14 cellular contexts compared by ENCODE assay signal in genomic region chr11:126231725-126232459, GRCh38. TPM values are rescaled to one million over a fixed set of nuclear protein-coding genes. Genes with fewer than 3 reads are reported as not detected.
DNase-seq lines count a peak whose midpoint lies in the region; ATAC-seq, FAIRE-seq and TF ChIP-seq lines count a peak whose summit lies in the region.
"Had no signal": no experiment of that assay in that cellular context is flagged by ENCODE, and none has a peak within 500 bp of the region (broad histone marks: within the 10 kb centered on the region; RNA-seq: fewer than 3 reads in every experiment).

No MANE protein-coding gene starts in this region.

- H3K36me3 ChIP-seq in psoas muscle (ENCODE audit: insufficient read depth in 1 of 2, low read depth in 1 of 2), result peaks cover 3 to 43% of the 10 kb centered on the region in 2 donors

- H3K4me1 ChIP-seq in psoas muscle, result peaks cover 15% of the 10 kb centered on the region

- ATAC-seq in psoas muscle (peak; percentile 42 to 78 (median 58)), GM21381 (IDR thresholded peaks at IDR 0.05; ENCODE audit: unreplicated experiment) (no peak)
- ATAC-seq: activated CD8-positive, alpha-beta T cell treated with anti-CD3 and anti-CD28 coated beads for 36 hours; natural killer cell had no signal

- H3K27me3 Mint-ChIP-seq in activated T-helper 1 cell treated with anti-CD3 and anti-CD28 coated beads, Interleukin-12 subunit alpha, Interleukin-12 subunit beta, Interleukin-2, Interleukin-4 antibody, amounts not matched to agents 30 ng/mL and 10 ng/mL and 1 ng/mL, durations not matched to agents 14 hours and 24 hours and 36 hours (ENCODE audit: insufficient read depth), result no peaks in the 10 kb centered on the region
- H3K27me3 Mint-ChIP-seq: activated CD8-positive, alpha-beta T cell treated with anti-CD3 and anti-CD28 coated beads for 36 hours; central memory CD8-positive, alpha-beta T cell had no signal

- peak; percentile 31 for FAIRE-seq in GM19239 (lab: Jason Lieb, UNC)

- no peak for TF ChIP-seq CTCF in psoas muscle (IDR thresholded peaks at IDR 0.05)

- peaks cover 9% of the 10 kb centered on the region for H3K36me3 Mint-ChIP-seq in activated T-helper 1 cell treated with anti-CD3 and anti-CD28 coated beads, Interleukin-12 subunit alpha, Interleukin-12 subunit beta, Interleukin-2, Interleukin-4 antibody, amounts not matched to agents 30 ng/mL and 10 ng/mL and 1 ng/mL, durations not matched to agents 14 hours and 24 hours and 36 hours (ENCODE audit: low read depth)
- H3K36me3 Mint-ChIP-seq: natural killer cell had no signal

- no peak overlapping the region for H3K4me3 Mint-ChIP-seq in activated T-helper 1 cell treated with anti-CD3 and anti-CD28 coated beads, Interleukin-12 subunit alpha, Interleukin-12 subunit beta, Interleukin-2, Interleukin-4 antibody, amounts not matched to agents 30 ng/mL and 10 ng/mL and 1 ng/mL, durations not matched to agents 14 hours and 24 hours and 36 hours
- H3K4me3 Mint-ChIP-seq: activated CD8-positive, alpha-beta T cell treated with anti-CD3 and anti-CD28 coated beads for 36 hours; central memory CD8-positive, alpha-beta T cell; natural killer cell had no signal

- no peaks in the 10 kb centered on the region for H3K27me3 ChIP-seq in psoas muscle (ENCODE audit: insufficient read depth in 3 of 3, low read length in 2 of 3)

- H3K9me3 Mint-ChIP-seq in activated T-helper 1 cell treated with anti-CD3 and anti-CD28 coated beads, Interleukin-12 subunit alpha, Interleukin-12 subunit beta, Interleukin-2, Interleukin-4 antibody, amounts not matched to agents 30 ng/mL and 10 ng/mL and 1 ng/mL, durations not matched to agents 14 hours and 24 hours and 36 hours, result no peaks in the 10 kb centered on the region
- H3K9me3 Mint-ChIP-seq: activated CD8-positive, alpha-beta T cell treated with anti-CD3 and anti-CD28 coated beads for 36 hours; central memory CD8-positive, alpha-beta T cell; natural killer cell had no signal

- no peaks in the 10 kb centered on the region for H3K4me1 Mint-ChIP-seq in activated T-helper 1 cell treated with anti-CD3 and anti-CD28 coated beads, Interleukin-12 subunit alpha, Interleukin-12 subunit beta, Interleukin-2, Interleukin-4 antibody, amounts not matched to agents 30 ng/mL and 10 ng/mL and 1 ng/mL, durations not matched to agents 14 hours and 24 hours and 36 hours (ENCODE audit: low read depth)
- H3K4me1 Mint-ChIP-seq: central memory CD8-positive, alpha-beta T cell had no signal

- no peak overlapping the region for H3K4me3 ChIP-seq in psoas muscle

- H3K9me3 ChIP-seq in psoas muscle, result no peaks in the 10 kb centered on the region

- 31 to 44% (median 33%) methylated on average over 6 of the region's 6 CpGs for WGBS in psoas muscle, 3 donors

- peak overlapping the region; percentile 1 for H3K27ac ChIP-seq in psoas muscle

- no peak overlapping the region for H3K27ac Mint-ChIP-seq in activated T-helper 1 cell treated with anti-CD3 and anti-CD28 coated beads, Interleukin-12 subunit alpha, Interleukin-12 subunit beta, Interleukin-2, Interleukin-4 antibody, amounts not matched to agents 30 ng/mL and 10 ng/mL and 1 ng/mL, durations not matched to agents 14 hours and 24 hours and 36 hours
- H3K27ac Mint-ChIP-seq: activated CD8-positive, alpha-beta T cell treated with anti-CD3 and anti-CD28 coated beads for 36 hours; natural killer cell had no signal

- DNase-seq in GM19239 (ENCODE audit: insufficient read length, low spot score) (no peak), NCI-H69 (lab: John Stamatoyannopoulos, UW) (peak; percentile 5), fibroblast of peridontal ligament (ENCODE audit: extremely low read depth) (peak; percentile 23), psoas muscle (no peak), T-helper 2 cell (no peak)
- DNase-seq in activated T-helper 1 cell treated with anti-CD3 and anti-CD28 coated beads, Interleukin-12 subunit alpha, Interleukin-12 subunit beta, Interleukin-2, Interleukin-4 antibody, amounts not matched to agents 30 ng/mL and 10 ng/mL and 1 ng/mL, durations not matched to agents 14 hours and 24 hours and 36 hours (ENCODE audit: low spot score), result no peak
- DNase-seq: activated CD8-positive, alpha-beta T cell treated with anti-CD3 and anti-CD28 coated beads for 36 hours; activated gamma-delta T cell; erythroblast; natural killer cell; NCI-H226; T-helper 9 cell had no signal

- intact Hi-C loops in psoas muscle (cut with DNase I), result no loop called here
- intact Hi-C loops in activated T-helper 1 cell treated with anti-CD3 and anti-CD28 coated beads, Interleukin-12 subunit alpha, Interleukin-12 subunit beta, Interleukin-2, Interleukin-4 antibody, amounts not matched to agents 30 ng/mL and 10 ng/mL and 1 ng/mL, durations not matched to agents 14 hours and 24 hours and 36 hours (cut with micrococcal nuclease), result no loop called here

RNA-seq across cellular contexts. Expression of gene FAM118B, which starts 20.3 kb away (rescaled TPM):
- 10 to 100 TPM; 16.4 to 46.7 (median 24.5) TPM for total RNA-seq in psoas muscle
- 10 to 100 TPM; 13.3 to 37.7 (median 15.3) TPM for polyA plus RNA-seq in psoas muscle
- total RNA-seq in activated T-helper 1 cell treated with anti-CD3 and anti-CD28 coated beads, Interleukin-12 subunit alpha, Interleukin-12 subunit beta, Interleukin-2, Interleukin-4 antibody, amounts not matched to agents 30 ng/mL and 10 ng/mL and 1 ng/mL, durations not matched to agents 14 hours and 24 hours and 36 hours, result 13.2 and 16.4 TPM in 2 replicates

RNA-seq across cellular contexts. Expression of gene RPUSD4, which starts 20.4 kb away (rescaled TPM):
- total RNA-seq in psoas muscle, result 100 to 1,000 TPM in 1 of 4 donors, 10 to 100 TPM in 3; 75.1 to 139 (median 88.7) TPM
- polyA plus RNA-seq in psoas muscle, result 100 to 1,000 TPM in 1 of 3 donors, 10 to 100 TPM in 2; 61.6 to 128 (median 65.9) TPM
- total RNA-seq in activated T-helper 1 cell treated with anti-CD3 and anti-CD28 coated beads, Interleukin-12 subunit alpha, Interleukin-12 subunit beta, Interleukin-2, Interleukin-4 antibody, amounts not matched to agents 30 ng/mL and 10 ng/mL and 1 ng/mL, durations not matched to agents 14 hours and 24 hours and 36 hours, result 49.2 and 49.8 TPM in 2 replicates

RNA-seq across cellular contexts. Expression of gene SRPRA, which starts 36.8 kb away (rescaled TPM):
- 100 to 1,000 TPM in 1 of 4 donors, 10 to 100 TPM in 3; 54.4 to 105 (median 71.2) TPM for total RNA-seq in psoas muscle
- polyA plus RNA-seq in psoas muscle, result 10 to 100 TPM; 48.7 to 82.2 (median 76.2) TPM
- 194 and 195 TPM in 2 replicates for total RNA-seq in activated T-helper 1 cell treated with anti-CD3 and anti-CD28 coated beads, Interleukin-12 subunit alpha, Interleukin-12 subunit beta, Interleukin-2, Interleukin-4 antibody, amounts not matched to agents 30 ng/mL and 10 ng/mL and 1 ng/mL, durations not matched to agents 14 hours and 24 hours and 36 hours

RNA-seq across cellular contexts. Expression of gene FOXRED1, which starts 37.1 kb away (rescaled TPM):
- total RNA-seq in psoas muscle, result 10 to 100 TPM; 12.3 to 27.7 (median 21.7) TPM
- polyA plus RNA-seq in psoas muscle, result 10 to 100 TPM; 17.9 to 27.1 (median 18.3) TPM
- 52.9 and 56.5 TPM in 2 replicates for total RNA-seq in activated T-helper 1 cell treated with anti-CD3 and anti-CD28 coated beads, Interleukin-12 subunit alpha, Interleukin-12 subunit beta, Interleukin-2, Interleukin-4 antibody, amounts not matched to agents 30 ng/mL and 10 ng/mL and 1 ng/mL, durations not matched to agents 14 hours and 24 hours and 36 hours

RNA-seq across cellular contexts. Expression of gene TIRAP, which starts 51.0 kb away (rescaled TPM):
- total RNA-seq in psoas muscle, result 1 to 10 TPM; 5.8 to 9.6 (median 6.5) TPM
- polyA plus RNA-seq in psoas muscle, result 1 to 10 TPM; 3.3 to 7.9 (median 4.1) TPM
- 13.0 and 15.0 TPM in 2 replicates for total RNA-seq in activated T-helper 1 cell treated with anti-CD3 and anti-CD28 coated beads, Interleukin-12 subunit alpha, Interleukin-12 subunit beta, Interleukin-2, Interleukin-4 antibody, amounts not matched to agents 30 ng/mL and 10 ng/mL and 1 ng/mL, durations not matched to agents 14 hours and 24 hours and 36 hours

Comparison
In these comparisons a context has a peak if more than half of its experiments do, and no peak if none do; other contexts are left out.
1. DNase-seq: peak in NCI-H69 (single experiment) and fibroblast of peridontal ligament (single experiment); none in GM19239 (single experiment), psoas muscle (0 of 2), T-helper 2 cell (0 of 5) and activated T-helper 1 cell treated with anti-CD3 and anti-CD28 coated beads, Interleukin-12 subunit alpha, Interleukin-12 subunit beta, Interleukin-2, Interleukin-4 antibody, amounts not matched to agents 30 ng/mL and 10 ng/mL and 1 ng/mL, durations not matched to agents 14 hours and 24 hours and 36 hours (single experiment).